Comparison of ENCODE assay signal across 9 cellular contexts in genomic region chr18:74040459-74041332, GRCh38.
DNase-seq lines count a peak whose midpoint lies in the region; ATAC-seq and TF ChIP-seq lines count a peak whose summit lies in the region.
"Had no signal": no experiment of that assay in that cellular context is flagged by ENCODE, and none has a peak within 500 bp of the region (broad histone marks: within the 10 kb centered on the region; RNA-seq: fewer than 3 reads in every experiment).

No MANE protein-coding gene starts in this region.

- no peaks in the 10 kb centered on the region for H3K4me1 Mint-ChIP-seq in Caco-2 (ENCODE audit: low read depth, unreplicated experiment)
- no peaks in the 10 kb centered on the region for H3K4me1 Mint-ChIP-seq in mesothelial cell of epicardium

- no peak overlapping the region for H3K27ac Mint-ChIP-seq in Caco-2 (ENCODE audit: unreplicated experiment)
- H3K27ac Mint-ChIP-seq in mesothelial cell of epicardium: no peak overlapping the region
- H3K27ac Mint-ChIP-seq: T-helper 1 cell treated with Interleukin-12 subunit alpha and Interleukin-12 subunit beta and Interleukin-4 antibody, amounts not matched to agents 30 μg/mL and 1 μg/mL, for 36 hours had no signal

- DNase-seq in Caco-2: peak; percentile 32 to 54
- DNase-seq in T-helper 1 cell: peak in 4 of 5 donors; percentile 25 to 64 (median 48)
- DNase-seq in astrocyte of the cerebellum (ENCODE audit: low read depth): no peak
- DNase-seq in mesothelial cell of epicardium (ENCODE audit: low spot score in 2 of 2, unreplicated experiment in 2 of 2): peak in 1 of 2 experiments; percentile 48
- peak; percentile 85 for DNase-seq in upper lobe of right lung
- no peak for DNase-seq in KG1 (lab: John Stamatoyannopoulos, UW)

- intact Hi-C loops in Caco-2 (cut with micrococcal nuclease; ENCODE audit: unreplicated experiment): loop anchor here (1.0 to 2.0 kb wide), 2 partner anchors 76 to 302 kb away; no protein-coding TSS in a partner anchor
- intact Hi-C loops in upper lobe of right lung (cut with DNase I): no loop called here

- no peak overlapping the region for H3K27ac ChIP-seq in upper lobe of right lung

- CTCF ChIA-PET in Caco-2 (lab: Charles Lee): no interaction called here

- in situ Hi-C loops in astrocyte of the cerebellum (cut with HindIII; ENCODE audit: low sequenced_read_pairs): no loop called here

- no TSS peak for BruUV-seq in Caco-2 (replicated peaks; lab: Mats Ljungman, UMichigan)

- H3K27me3 ChIP-seq in Caco-2 (replicated peaks; ENCODE audit: control insufficient read depth, insufficient read depth, low read length): no peaks in the 10 kb centered on the region
- H3K27me3 ChIP-seq in upper lobe of right lung: no peaks in the 10 kb centered on the region

- H3K4me3 Mint-ChIP-seq in Caco-2 (ENCODE audit: unreplicated experiment): no peak overlapping the region
- H3K4me3 Mint-ChIP-seq in mesothelial cell of epicardium: no peak overlapping the region
- H3K4me3 Mint-ChIP-seq: T-helper 1 cell treated with Interleukin-12 subunit alpha and Interleukin-12 subunit beta and Interleukin-4 antibody, amounts not matched to agents 30 μg/mL and 1 μg/mL, for 36 hours had no signal

- H3K36me3 ChIP-seq in Caco-2 (ENCODE audit: control insufficient read depth, insufficient read depth, low read length) (no peaks in the 10 kb centered on the region), upper lobe of right lung (no peaks in the 10 kb centered on the region)

- POLR2A ChIA-PET in Caco-2 (lab: Charles Lee): no interaction called here

- TF ChIP-seq CTCF in Caco-2 (IDR thresholded peaks at IDR 0.05; ENCODE audit: insufficient read depth in 1 of 2, low read depth in 1 of 2, low read length in 1 of 2, severe bottlenecking in 1 of 2, unreplicated experiment in 1 of 2) (peak; percentile 51 to 63), astrocyte of the cerebellum (IDR thresholded peaks at IDR 0.05; ENCODE audit: low read depth, low read length, missing control alignments) (peak; percentile 29), mesothelial cell of epicardium (IDR thresholded peaks at IDR 0.05; ENCODE audit: unreplicated experiment) (peak; percentile 42), upper lobe of right lung (IDR thresholded peaks at IDR 0.05) (peak; percentile 57)

- H3K9me3 ChIP-seq in Caco-2 (no peaks in the 10 kb centered on the region), upper lobe of right lung (no peaks in the 10 kb centered on the region)

- H3K27me3 Mint-ChIP-seq in Caco-2 (ENCODE audit: insufficient read depth, unreplicated experiment): no peaks in the 10 kb centered on the region
- no peaks in the 10 kb centered on the region for H3K27me3 Mint-ChIP-seq in mesothelial cell of epicardium (ENCODE audit: low read depth)

- no peaks in the 10 kb centered on the region for H3K9me3 Mint-ChIP-seq in Caco-2 (ENCODE audit: unreplicated experiment)
- H3K9me3 Mint-ChIP-seq in mesothelial cell of epicardium: no peaks in the 10 kb centered on the region
- H3K9me3 Mint-ChIP-seq: T-helper 1 cell treated with Interleukin-12 subunit alpha and Interleukin-12 subunit beta and Interleukin-4 antibody, amounts not matched to agents 30 μg/mL and 1 μg/mL, for 36 hours had no signal

- ATAC-seq in GM19328 (IDR thresholded peaks at IDR 0.05; ENCODE audit: unreplicated experiment) (peak; percentile 90), HG03442 (IDR thresholded peaks at IDR 0.05; ENCODE audit: unreplicated experiment) (peak; percentile 88), upper lobe of right lung (peak; percentile 92)

- H3K4me3 ChIP-seq in Caco-2 (ENCODE audit: low read depth, low read length) (no peak overlapping the region), astrocyte of the cerebellum (ENCODE audit: low read depth, low read length) (no peak overlapping the region), upper lobe of right lung (no peak overlapping the region)

- H3K4me1 ChIP-seq in Caco-2 (no peaks in the 10 kb centered on the region), upper lobe of right lung (no peaks in the 10 kb centered on the region)

- H3K36me3 Mint-ChIP-seq in Caco-2 (ENCODE audit: insufficient read depth, unreplicated experiment): no peaks in the 10 kb centered on the region
- no peaks in the 10 kb centered on the region for H3K36me3 Mint-ChIP-seq in mesothelial cell of epicardium

Comparison
In these comparisons a context has a peak if more than half of its experiments do, and no peak if none do; other contexts are left out.
1. DNase-seq: peak in Caco-2 (2 of 2), T-helper 1 cell (4 of 5) and upper lobe of right lung (single experiment); none in astrocyte of the cerebellum (single experiment) and KG1 (single experiment).
2. Peak in every context shown above with its lines, with median percentiles within 50 percentile points of each other: CTCF ChIP-seq and ATAC-seq.